In genomic region chr5:132820162-132820754, GRCh38 we compare ENCODE assay signal across 1 cellular context.
TF ChIP-seq lines count a peak whose summit lies in the region.

No MANE protein-coding gene starts in this region.

TF ChIP-seq in HepG2, 621 proteins besides CTCF, POLR2A, EP300 and RAD21 (continued from another document and continues in another):
- TF ChIP-seq ZNF574 (CRISPR knock-in tag; IDR thresholded peaks at IDR 0.05) (peak; percentile 26; the same call in 1 of the 2 replicates), ZFX (CRISPR knock-in tag; IDR thresholded peaks at IDR 0.05; ENCODE audit: low read depth) (peak; percentile 89), CHD4 (IDR thresholded peaks at IDR 0.05; ENCODE audit: borderline replicate concordance, low read length) (no peak), NONO (IDR thresholded peaks at IDR 0.05) (no peak), NONO (CRISPR knock-in tag; conservative IDR thresholded peaks at IDR 0.05) (no peak), HCFC1 (IDR thresholded peaks at IDR 0.05; ENCODE audit: low read depth, low read length) (no peak), ZNF589 (CRISPR knock-in tag; conservative IDR thresholded peaks at IDR 0.05) (no peak), KAT2B (IDR thresholded peaks at IDR 0.05; ENCODE audit: borderline replicate concordance, low read depth, low read length) (no peak), YEATS4 (CRISPR knock-in tag; IDR thresholded peaks at IDR 0.05; ENCODE audit: borderline replicate concordance) (no peak), POGK (CRISPR knock-in tag; conservative IDR thresholded peaks at IDR 0.05) (no peak), IRF2 (CRISPR knock-in tag; IDR thresholded peaks at IDR 0.05) (peak; percentile 67; the same call in 1 of the 2 replicates), ZBTB38 (CRISPR knock-in tag; IDR thresholded peaks at IDR 0.05) (0 out of 2 replicates have a peak, but pooled peaks have one; percentile 8), ATRX (CRISPR knock-in tag; IDR thresholded peaks at IDR 0.05; ENCODE audit: borderline replicate concordance) (no peak), ZBTB20 (CRISPR knock-in tag; IDR thresholded peaks at IDR 0.05; ENCODE audit: borderline replicate concordance, low read depth) (no peak), SRF (IDR thresholded peaks at IDR 0.05; ENCODE audit: low read depth, low read length) (no peak), PRDM10 (CRISPR knock-in tag; IDR thresholded peaks at IDR 0.05; ENCODE audit: low read depth) (peak; percentile 64; the same call in 1 of the 2 replicates), TBX3 (IDR thresholded peaks at IDR 0.05; ENCODE audit: borderline replicate concordance) (no peak), ZBTB49 (CRISPR knock-in tag; IDR thresholded peaks at IDR 0.05; ENCODE audit: borderline replicate concordance) (no peak), MBNL3 (CRISPR knock-in tag; conservative IDR thresholded peaks at IDR 0.05) (no peak), ZNF260 (CRISPR knock-in tag; IDR thresholded peaks at IDR 0.05; ENCODE audit: borderline replicate concordance, low read depth) (no peak), GABPA (IDR thresholded peaks at IDR 0.05; ENCODE audit: low read depth, low read length) (no peak), GABPA (CRISPR knock-in tag; IDR thresholded peaks at IDR 0.05; ENCODE audit: low read depth) (no peak), ELK4 (CRISPR knock-in tag; IDR thresholded peaks at IDR 0.05; ENCODE audit: borderline replicate concordance) (no peak), ZFYVE20 (CRISPR knock-in tag; IDR thresholded peaks at IDR 0.05; ENCODE audit: borderline replicate concordance, low read depth) (no peak), ONECUT2 (CRISPR knock-in tag; IDR thresholded peaks at IDR 0.05) (no peak), ISX (CRISPR knock-in tag; conservative IDR thresholded peaks at IDR 0.05) (no peak), YY1 (IDR thresholded peaks at IDR 0.05; ENCODE audit: insufficient read depth, insufficient replicate concordance, low read depth, low read length) (peak; percentile 73), PBX2 (CRISPR knock-in tag; IDR thresholded peaks at IDR 0.05) (no peak), NFE2L2 (IDR thresholded peaks at IDR 0.05; ENCODE audit: low read length) (no peak), ZNF549 (CRISPR knock-in tag; IDR thresholded peaks at IDR 0.05) (no peak), NCOR1 (IDR thresholded peaks at IDR 0.05; ENCODE audit: borderline replicate concordance, low read length) (no peak; the same call in 1 of the 2 replicates), CHD2 (IDR thresholded peaks at IDR 0.05; ENCODE audit: low read depth, low read length) (no peak), ZNF547 (CRISPR knock-in tag; IDR thresholded peaks at IDR 0.05) (no peak), DNMT1 (CRISPR knock-in tag; IDR thresholded peaks at IDR 0.05) (no peak), ZNF512 (CRISPR knock-in tag; IDR thresholded peaks at IDR 0.05) (no peak), ZNF253 (CRISPR knock-in tag; IDR thresholded peaks at IDR 0.05; ENCODE audit: borderline replicate concordance) (no peak), ZBED4 (CRISPR knock-in tag; IDR thresholded peaks at IDR 0.05; ENCODE audit: borderline replicate concordance) (peak; percentile 28; the same call in 1 of the 2 replicates), LCORL (IDR thresholded peaks at IDR 0.05) (no peak), LCORL (CRISPR knock-in tag; IDR thresholded peaks at IDR 0.05) (0 out of 2 replicates have a peak, but pooled peaks have one; percentile 47), RBM22 (optimal IDR thresholded peaks at IDR 0.05; ENCODE audit: low read length) (no peak), NR1H2 (CRISPR knock-in tag; IDR thresholded peaks at IDR 0.05; ENCODE audit: borderline replicate concordance, low read depth) (no peak), ZNF251 (CRISPR knock-in tag; IDR thresholded peaks at IDR 0.05) (no peak), ZMAT3 (CRISPR knock-in tag; conservative IDR thresholded peaks at IDR 0.05) (no peak), ARHGAP35 (CRISPR knock-in tag; IDR thresholded peaks at IDR 0.05; ENCODE audit: borderline replicate concordance) (0 out of 2 replicates have a peak, but pooled peaks have one; percentile 21), SIN3A (IDR thresholded peaks at IDR 0.05; ENCODE audit: borderline replicate concordance, low read depth, low read length) (no peak), MXI1 (IDR thresholded peaks at IDR 0.05; ENCODE audit: borderline replicate concordance, low read depth, low read length) (peak; percentile 33; the same call in 1 of the 3 replicates), MAX (IDR thresholded peaks at IDR 0.05) (peak; percentile 32; the same call in 1 of the 2 replicates)
